ENCODE assay signal across 11 cellular contexts in genomic region chr9:13607746-13608445, GRCh38.
DNase-seq lines count a peak whose midpoint lies in the region; ATAC-seq, FAIRE-seq and TF ChIP-seq lines count a peak whose summit lies in the region.
"Had no signal": no experiment of that assay in that cellular context is flagged by ENCODE, and none has a peak within 500 bp of the region (broad histone marks: within the 10 kb centered on the region; RNA-seq: fewer than 3 reads in every experiment).

No MANE protein-coding gene starts in this region.

- intact Hi-C loops in left lung (cut with DNase I): no loop called here
- intact Hi-C loops in stomach (cut with DNase I; ENCODE audit: low total_unique reads): no loop called here

- TF ChIP-seq POLR2A in stomach (IDR thresholded peaks at IDR 0.05): no peak

- ATAC-seq in left lung (peak; percentile 29), HG03108 (IDR thresholded peaks at IDR 0.05; ENCODE audit: unreplicated experiment) (no peak)

- TF ChIP-seq CTCF in coronary artery (IDR thresholded peaks at IDR 0.05) (no peak), left lung (IDR thresholded peaks at IDR 0.05) (no peak), stomach (IDR thresholded peaks at IDR 0.05) (no peak)

- peak; percentile 99 for DNase-seq in NCI-H446 (lab: John Stamatoyannopoulos, UW)
- DNase-seq in coronary artery (ENCODE audit: low spot score): no peak
- DNase-seq in left lung: no peak
- DNase-seq in stomach: no peak
- DNase-seq in frontal cortex (ENCODE audit: low spot score in 2 of 2): no peak
- DNase-seq in GM19240 (ENCODE audit: insufficient read length, low spot score): no peak
- DNase-seq in amniotic stem cell (lab: John Stamatoyannopoulos, UW): no peak
- DNase-seq: HFFc6, NCI-H2029 had no signal

- H3K4me3 ChIP-seq in coronary artery (peak overlapping the region; percentile 55), left lung (no peak overlapping the region), stomach (no peak overlapping the region)

- H3K4me1 ChIP-seq in left lung: no peaks in the 10 kb centered on the region
- H3K4me1 ChIP-seq in stomach: peaks cover 0 to 28% (median 15%) of the 10 kb centered on the region in 4 donors

- H3K9me3 ChIP-seq in left lung (no peaks in the 10 kb centered on the region), stomach (peaks cover 0 to 4% (median 0%) of the 10 kb centered on the region in 4 donors)

- H3K27ac ChIP-seq in coronary artery (peak overlapping the region; percentile 68 to 70), left lung (peak overlapping the region in 1 of 2 donors; percentile 1), stomach (peak overlapping the region in 3 of 5 donors; percentile 4 to 71 (median 15))
- H3K27ac ChIP-seq: HL-60 had no signal

- no peak for FAIRE-seq in frontal cortex (lab: Jason Lieb, UNC)

- no peak for TF ChIP-seq EP300 in stomach (IDR thresholded peaks at IDR 0.05)

- H3K36me3 ChIP-seq in left lung: no peaks in the 10 kb centered on the region
- no peaks in the 10 kb centered on the region for H3K36me3 ChIP-seq in stomach

- H3K27me3 ChIP-seq in left lung (no peaks in the 10 kb centered on the region), stomach (no peaks in the 10 kb centered on the region)

- WGBS in stomach, 5 donors: 28 to 42% (median 36%) methylated on average over 5 of the region's 5 CpGs

Comparison
In these comparisons a context has a peak if more than half of its experiments do, and no peak if none do; other contexts are left out.
1. DNase-seq: peak in NCI-H446 (2 of 2); none in coronary artery (single experiment), left lung (0 of 2), stomach (single experiment), frontal cortex (0 of 2), GM19240 (single experiment) and amniotic stem cell (single experiment).